36 cellular contexts compared by ENCODE assay signal in genomic region chr1:6285356-6285755, GRCh38. TPM values are rescaled to one million over a fixed set of nuclear protein-coding genes. Genes with fewer than 3 reads are reported as not detected.
"Had no signal": no experiment of that assay in that cellular context is flagged by ENCODE, and none has a peak within 500 bp of the region (broad histone marks: within the 10 kb centered on the region; RNA-seq: fewer than 3 reads in every experiment).

No MANE protein-coding gene starts in this region.

- H3K4me1 ChIP-seq: breast epithelium, gastrocnemius medialis, pancreas, psoas muscle had no signal

- H3K36me3 ChIP-seq: breast epithelium, gastrocnemius medialis, left ventricle myocardium inferior, pancreas, uterus had no signal

- H3K36me3 Mint-ChIP-seq: activated naive CD4-positive, alpha-beta T cell treated with anti-CD3 and anti-CD28 coated beads, Interleukin-2, amount 50 U/mL, for 24 hours; immature natural killer cell; type B pancreatic cell had no signal

- H3K27me3 Mint-ChIP-seq: activated CD8-positive, alpha-beta T cell treated with anti-CD3 and anti-CD28 coated beads for 36 hours; activated naive CD4-positive, alpha-beta T cell treated with anti-CD3 and anti-CD28 coated beads, Interleukin-2, amount 50 U/mL, for 24 hours; activated T-helper 17 cell treated with anti-CD3 and anti-CD28 coated beads, Interleukin-2, amount 50 U/mL, for 72 hours; effector memory CD8-positive, alpha-beta T cell; T-helper 17 cell; type B pancreatic cell had no signal

- ATAC-seq: activated CD8-positive, alpha-beta T cell treated with anti-CD3 and anti-CD28 coated beads for 36 hours; activated T-cell treated with anti-CD3 and anti-CD28 coated beads, Interleukin-2, amount 50 U/mL, for 4 hours; activated T-helper 17 cell treated with anti-CD3 and anti-CD28 coated beads, Interleukin-2, amount 50 U/mL, for 72 hours; effector memory CD8-positive, alpha-beta T cell; gastrocnemius medialis; pancreas; psoas muscle; T-helper 17 cell had no signal

- H3K4me3 Mint-ChIP-seq: activated CD8-positive, alpha-beta T cell treated with anti-CD3 and anti-CD28 coated beads for 36 hours; activated naive CD4-positive, alpha-beta T cell treated with anti-CD3 and anti-CD28 coated beads, Interleukin-2, amount 50 U/mL, for 24 hours; activated T-cell treated with anti-CD3 and anti-CD28 coated beads, Interleukin-2, amount 50 U/mL, for 4 hours; activated T-helper 17 cell treated with anti-CD3 and anti-CD28 coated beads, Interleukin-2, amount 50 U/mL, for 72 hours; effector memory CD8-positive, alpha-beta T cell; immature natural killer cell; nephron; T-helper 17 cell; type B pancreatic cell had no signal

- H3K9me3 ChIP-seq: breast epithelium, gastrocnemius medialis, left ventricle myocardium inferior, pancreas, psoas muscle, uterus had no signal

- H3K27ac Mint-ChIP-seq: activated CD8-positive, alpha-beta T cell treated with anti-CD3 and anti-CD28 coated beads for 36 hours; activated naive CD4-positive, alpha-beta T cell treated with anti-CD3 and anti-CD28 coated beads, Interleukin-2, amount 50 U/mL, for 24 hours; activated T-helper 17 cell treated with anti-CD3 and anti-CD28 coated beads, Interleukin-2, amount 50 U/mL, for 72 hours; immature natural killer cell; nephron; T-helper 17 cell; type B pancreatic cell had no signal

- H3K27ac ChIP-seq: breast epithelium, coronary artery, gastrocnemius medialis, left ventricle myocardium inferior, pancreas, psoas muscle, uterus had no signal

- DNase-seq: activated CD4-positive, alpha-beta T cell treated with anti-CD3 and anti-CD28 coated beads for 1 hour; activated CD4-positive, alpha-beta T cell treated with anti-CD3 and anti-CD28 coated beads, Interleukin-2, amount 50 U/mL, for 1 hour; activated CD8-positive, alpha-beta T cell treated with anti-CD3 and anti-CD28 coated beads for 36 hours; activated gamma-delta T cell treated with Interleukin-2 at 50 U/mL for 16 hours; activated T-cell treated with anti-CD3 and anti-CD28 coated beads, Interleukin-2, amount 50 U/mL, for 4 hours; central memory CD4-positive, alpha-beta T cell; effector memory CD8-positive, alpha-beta T cell; erythroblast; gastrocnemius medialis; glutamatergic neuron; hippocampal formation; immature natural killer cell; kidney glomerular epithelial cell; left ventricle myocardium inferior; nucleus accumbens; psoas muscle; stimulated activated CD4-positive, alpha-beta T cell treated with anti-CD3 and anti-CD28 coated beads, Interleukin-1b, Interleukin-23, amount 100 ng/mL, for 48 hours; stimulated activated CD4-positive, alpha-beta T cell treated with anti-CD3 and anti-CD28 coated beads, Interleukin-4, amount 100 ng/mL, for 4 hours; stimulated activated CD8-positive, alpha-beta memory T cell treated with anti-CD3 and anti-CD28 coated beads, Interleukin-4, amount 100 ng/mL, for 48 hours; stimulated activated naive CD4-positive, alpha-beta T cell; T-helper 17 cell; T1000; uterus had no signal

- H3K27me3 ChIP-seq: breast epithelium, dorsolateral prefrontal cortex, gastrocnemius medialis, pancreas, uterus had no signal

- H3K9me3 Mint-ChIP-seq: activated CD8-positive, alpha-beta T cell treated with anti-CD3 and anti-CD28 coated beads for 36 hours; activated naive CD4-positive, alpha-beta T cell treated with anti-CD3 and anti-CD28 coated beads, Interleukin-2, amount 50 U/mL, for 24 hours; activated T-cell treated with anti-CD3 and anti-CD28 coated beads, Interleukin-2, amount 50 U/mL, for 4 hours; activated T-helper 17 cell treated with anti-CD3 and anti-CD28 coated beads, Interleukin-2, amount 50 U/mL, for 72 hours; effector memory CD8-positive, alpha-beta T cell; immature natural killer cell; nephron; type B pancreatic cell had no signal

- H3K4me1 Mint-ChIP-seq: activated naive CD4-positive, alpha-beta T cell treated with anti-CD3 and anti-CD28 coated beads, Interleukin-2, amount 50 U/mL, for 24 hours; activated T-helper 17 cell treated with anti-CD3 and anti-CD28 coated beads, Interleukin-2, amount 50 U/mL, for 72 hours; T-helper 17 cell had no signal

- H3K4me3 ChIP-seq: breast epithelium, coronary artery, dorsolateral prefrontal cortex, gastrocnemius medialis, left ventricle myocardium inferior, lung, pancreas, psoas muscle, smooth muscle cell, uterus had no signal

RNA-seq across cellular contexts. Expression of gene HES3, which starts 41.4 kb away (rescaled TPM):
- total RNA-seq: activated CD8-positive, alpha-beta T cell treated with anti-CD3 and anti-CD28 coated beads for 36 hours; activated T-cell treated with anti-CD3 and anti-CD28 coated beads, Interleukin-2, amount 50 U/mL, for 4 hours; activated T-helper 17 cell treated with anti-CD3 and anti-CD28 coated beads, Interleukin-2, amount 50 U/mL, for 72 hours; breast epithelium; dorsolateral prefrontal cortex; gastrocnemius medialis; left ventricle myocardium inferior; lung; mesenteric fat pad; mucosa of gallbladder; pancreas; psoas muscle; smooth muscle cell; T-helper 17 cell; temporal lobe; uterus had no signal
